ENCODE assay signal across 1 cellular context in genomic region chr2:11932053-11932512, GRCh38.
TF ChIP-seq lines count a peak whose summit lies in the region.

No MANE protein-coding gene starts in this region.

TF ChIP-seq in K562, 482 proteins besides CTCF, POLR2A, EP300 and RAD21 (continued from another document):
- TF ChIP-seq, protein P1, sequence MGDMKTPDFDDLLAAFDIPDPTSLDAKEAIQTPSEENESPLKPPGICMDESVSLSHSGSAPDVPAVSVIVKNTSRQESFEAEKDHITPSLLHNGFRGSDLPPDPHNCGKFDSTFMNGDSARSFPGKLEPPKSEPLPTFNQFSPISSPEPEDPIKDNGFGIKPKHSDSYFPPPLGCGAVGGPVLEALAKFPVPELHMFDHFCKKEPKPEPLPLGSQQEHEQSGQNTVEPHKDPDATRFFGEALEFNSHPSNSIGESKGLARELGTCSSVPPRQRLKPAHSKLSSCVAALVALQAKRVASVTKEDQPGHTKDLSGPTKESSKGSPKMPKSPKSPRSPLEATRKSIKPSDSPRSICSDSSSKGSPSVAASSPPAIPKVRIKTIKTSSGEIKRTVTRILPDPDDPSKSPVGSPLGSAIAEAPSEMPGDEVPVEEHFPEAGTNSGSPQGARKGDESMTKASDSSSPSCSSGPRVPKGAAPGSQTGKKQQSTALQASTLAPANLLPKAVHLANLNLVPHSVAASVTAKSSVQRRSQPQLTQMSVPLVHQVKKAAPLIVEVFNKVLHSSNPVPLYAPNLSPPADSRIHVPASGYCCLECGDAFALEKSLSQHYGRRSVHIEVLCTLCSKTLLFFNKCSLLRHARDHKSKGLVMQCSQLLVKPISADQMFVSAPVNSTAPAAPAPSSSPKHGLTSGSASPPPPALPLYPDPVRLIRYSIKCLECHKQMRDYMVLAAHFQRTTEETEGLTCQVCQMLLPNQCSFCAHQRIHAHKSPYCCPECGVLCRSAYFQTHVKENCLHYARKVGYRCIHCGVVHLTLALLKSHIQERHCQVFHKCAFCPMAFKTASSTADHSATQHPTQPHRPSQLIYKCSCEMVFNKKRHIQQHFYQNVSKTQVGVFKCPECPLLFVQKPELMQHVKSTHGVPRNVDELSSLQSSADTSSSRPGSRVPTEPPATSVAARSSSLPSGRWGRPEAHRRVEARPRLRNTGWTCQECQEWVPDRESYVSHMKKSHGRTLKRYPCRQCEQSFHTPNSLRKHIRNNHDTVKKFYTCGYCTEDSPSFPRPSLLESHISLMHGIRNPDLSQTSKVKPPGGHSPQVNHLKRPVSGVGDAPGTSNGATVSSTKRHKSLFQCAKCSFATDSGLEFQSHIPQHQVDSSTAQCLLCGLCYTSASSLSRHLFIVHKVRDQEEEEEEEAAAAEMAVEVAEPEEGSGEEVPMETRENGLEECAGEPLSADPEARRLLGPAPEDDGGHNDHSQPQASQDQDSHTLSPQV (IDR thresholded peaks at IDR 0.05), result peak; percentile 43; the same call in 1 of the 2 replicates
- TF ChIP-seq HDAC3 (IDR thresholded peaks at IDR 0.05; ENCODE audit: borderline replicate concordance, partially characterized antibody) (peak; percentile 44), RBM25 (IDR thresholded peaks at IDR 0.05; ENCODE audit: low read depth, low read length, severe bottlenecking) (no peak), ZNF311 (CRISPR knock-in tag; IDR thresholded peaks at IDR 0.05) (0 out of 2 replicates have a peak, but pooled peaks have one; percentile 35), ZEB2 (IDR thresholded peaks at IDR 0.05) (peak; percentile 67; the same call in 1 of the 2 replicates), SMARCE1 (IDR thresholded peaks at IDR 0.05) (peak; percentile 39; the same call in 1 of the 2 replicates), SMAD4 (CRISPR knock-in tag; conservative IDR thresholded peaks at IDR 0.05) (peak; percentile 68; the same call in 1 of the 2 replicates), MIER1 (IDR thresholded peaks at IDR 0.05; ENCODE audit: low read depth) (no peak), ELF4 (CRISPR knock-in tag; IDR thresholded peaks at IDR 0.05) (0 out of 2 replicates have a peak, but pooled peaks have one; percentile 62), VEZF1 (CRISPR knock-in tag; IDR thresholded peaks at IDR 0.05) (no peak; the same call in 1 of the 2 replicates), MAZ (CRISPR knock-in tag; conservative IDR thresholded peaks at IDR 0.05 in 1 of 2, IDR thresholded peaks at IDR 0.05 in 1 of 2) (0 out of 4 replicates have a peak, but pooled peaks of 1 of the 2 experiments have one; percentile 38), ILF3 (IDR thresholded peaks at IDR 0.05; ENCODE audit: borderline replicate concordance) (no peak), ZFPM2 (CRISPR knock-in tag; IDR thresholded peaks at IDR 0.05) (no peak), CBFA2T2 (conservative IDR thresholded peaks at IDR 0.05) (no peak), KDM5B (IDR thresholded peaks at IDR 0.05; ENCODE audit: insufficient replicate concordance, low read depth, low read length) (no peak), LEF1 (IDR thresholded peaks at IDR 0.05) (peak; percentile 55; the same call in 1 of the 2 replicates), TBL1XR1 (IDR thresholded peaks at IDR 0.05; ENCODE audit: low read length in 2 of 2) (0 out of 4 replicates have a peak, but pooled peaks of 1 of the 2 experiments have one; percentile 32), ZNF668 (CRISPR knock-in tag; IDR thresholded peaks at IDR 0.05) (no peak), BCL6 (CRISPR knock-in tag; IDR thresholded peaks at IDR 0.05) (no peak), ID3 (CRISPR knock-in tag; IDR thresholded peaks at IDR 0.05) (no peak), ID3 (tag; IDR thresholded peaks at IDR 0.05) (0 out of 2 replicates have a peak, but pooled peaks have one; percentile 55), SRF (CRISPR knock-in tag; IDR thresholded peaks at IDR 0.05) (0 out of 4 replicates have a peak, but pooled peaks of 1 of the 2 experiments have one; percentile 25), CREM (IDR thresholded peaks at IDR 0.05; ENCODE audit: low read depth) (peak; percentile 79), SMAD2 (IDR thresholded peaks at IDR 0.05; ENCODE audit: low read depth, low read length) (no peak), ZNF766 (CRISPR knock-in tag; conservative IDR thresholded peaks at IDR 0.05) (0 out of 2 replicates have a peak, but pooled peaks have one; percentile 49), FOXA3 (CRISPR knock-in tag; conservative IDR thresholded peaks at IDR 0.05 in 1 of 2, IDR thresholded peaks at IDR 0.05 in 1 of 2) (no peak)
- TF ChIP-seq, protein P2, sequence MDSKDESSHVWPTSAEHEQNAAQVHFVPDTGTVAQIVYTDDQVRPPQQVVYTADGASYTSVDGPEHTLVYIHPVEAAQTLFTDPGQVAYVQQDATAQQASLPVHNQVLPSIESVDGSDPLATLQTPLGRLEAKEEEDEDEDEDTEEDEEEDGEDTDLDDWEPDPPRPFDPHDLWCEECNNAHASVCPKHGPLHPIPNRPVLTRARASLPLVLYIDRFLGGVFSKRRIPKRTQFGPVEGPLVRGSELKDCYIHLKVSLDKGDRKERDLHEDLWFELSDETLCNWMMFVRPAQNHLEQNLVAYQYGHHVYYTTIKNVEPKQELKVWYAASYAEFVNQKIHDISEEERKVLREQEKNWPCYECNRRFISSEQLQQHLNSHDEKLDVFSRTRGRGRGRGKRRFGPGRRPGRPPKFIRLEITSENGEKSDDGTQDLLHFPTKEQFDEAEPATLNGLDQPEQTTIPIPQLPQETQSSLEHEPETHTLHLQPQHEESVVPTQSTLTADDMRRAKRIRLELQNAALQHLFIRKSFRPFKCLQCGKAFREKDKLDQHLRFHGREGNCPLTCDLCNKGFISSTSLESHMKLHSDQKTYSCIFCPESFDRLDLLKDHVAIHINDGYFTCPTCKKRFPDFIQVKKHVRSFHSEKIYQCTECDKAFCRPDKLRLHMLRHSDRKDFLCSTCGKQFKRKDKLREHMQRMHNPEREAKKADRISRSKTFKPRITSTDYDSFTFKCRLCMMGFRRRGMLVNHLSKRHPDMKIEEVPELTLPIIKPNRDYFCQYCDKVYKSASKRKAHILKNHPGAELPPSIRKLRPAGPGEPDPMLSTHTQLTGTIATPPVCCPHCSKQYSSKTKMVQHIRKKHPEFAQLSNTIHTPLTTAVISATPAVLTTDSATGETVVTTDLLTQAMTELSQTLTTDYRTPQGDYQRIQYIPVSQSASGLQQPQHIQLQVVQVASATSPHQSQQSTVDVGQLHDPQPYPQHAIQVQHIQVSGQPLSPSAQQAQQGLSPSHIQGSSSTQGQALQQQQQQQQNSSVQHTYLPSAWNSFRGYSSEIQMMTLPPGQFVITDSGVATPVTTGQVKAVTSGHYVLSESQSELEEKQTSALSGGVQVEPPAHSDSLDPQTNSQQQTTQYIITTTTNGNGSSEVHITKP (IDR thresholded peaks at IDR 0.05; ENCODE audit: partially characterized antibody), result peak; percentile 8
- TF ChIP-seq, protein P3, sequence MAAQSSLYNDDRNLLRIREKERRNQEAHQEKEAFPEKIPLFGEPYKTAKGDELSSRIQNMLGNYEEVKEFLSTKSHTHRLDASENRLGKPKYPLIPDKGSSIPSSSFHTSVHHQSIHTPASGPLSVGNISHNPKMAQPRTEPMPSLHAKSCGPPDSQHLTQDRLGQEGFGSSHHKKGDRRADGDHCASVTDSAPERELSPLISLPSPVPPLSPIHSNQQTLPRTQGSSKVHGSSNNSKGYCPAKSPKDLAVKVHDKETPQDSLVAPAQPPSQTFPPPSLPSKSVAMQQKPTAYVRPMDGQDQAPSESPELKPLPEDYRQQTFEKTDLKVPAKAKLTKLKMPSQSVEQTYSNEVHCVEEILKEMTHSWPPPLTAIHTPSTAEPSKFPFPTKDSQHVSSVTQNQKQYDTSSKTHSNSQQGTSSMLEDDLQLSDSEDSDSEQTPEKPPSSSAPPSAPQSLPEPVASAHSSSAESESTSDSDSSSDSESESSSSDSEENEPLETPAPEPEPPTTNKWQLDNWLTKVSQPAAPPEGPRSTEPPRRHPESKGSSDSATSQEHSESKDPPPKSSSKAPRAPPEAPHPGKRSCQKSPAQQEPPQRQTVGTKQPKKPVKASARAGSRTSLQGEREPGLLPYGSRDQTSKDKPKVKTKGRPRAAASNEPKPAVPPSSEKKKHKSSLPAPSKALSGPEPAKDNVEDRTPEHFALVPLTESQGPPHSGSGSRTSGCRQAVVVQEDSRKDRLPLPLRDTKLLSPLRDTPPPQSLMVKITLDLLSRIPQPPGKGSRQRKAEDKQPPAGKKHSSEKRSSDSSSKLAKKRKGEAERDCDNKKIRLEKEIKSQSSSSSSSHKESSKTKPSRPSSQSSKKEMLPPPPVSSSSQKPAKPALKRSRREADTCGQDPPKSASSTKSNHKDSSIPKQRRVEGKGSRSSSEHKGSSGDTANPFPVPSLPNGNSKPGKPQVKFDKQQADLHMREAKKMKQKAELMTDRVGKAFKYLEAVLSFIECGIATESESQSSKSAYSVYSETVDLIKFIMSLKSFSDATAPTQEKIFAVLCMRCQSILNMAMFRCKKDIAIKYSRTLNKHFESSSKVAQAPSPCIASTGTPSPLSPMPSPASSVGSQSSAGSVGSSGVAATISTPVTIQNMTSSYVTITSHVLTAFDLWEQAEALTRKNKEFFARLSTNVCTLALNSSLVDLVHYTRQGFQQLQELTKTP (IDR thresholded peaks at IDR 0.05; ENCODE audit: low read depth in 1 of 2, partially characterized antibody in 2 of 2), result peak in 1 of 2 experiments; percentile 70
- TF ChIP-seq, protein P4, sequence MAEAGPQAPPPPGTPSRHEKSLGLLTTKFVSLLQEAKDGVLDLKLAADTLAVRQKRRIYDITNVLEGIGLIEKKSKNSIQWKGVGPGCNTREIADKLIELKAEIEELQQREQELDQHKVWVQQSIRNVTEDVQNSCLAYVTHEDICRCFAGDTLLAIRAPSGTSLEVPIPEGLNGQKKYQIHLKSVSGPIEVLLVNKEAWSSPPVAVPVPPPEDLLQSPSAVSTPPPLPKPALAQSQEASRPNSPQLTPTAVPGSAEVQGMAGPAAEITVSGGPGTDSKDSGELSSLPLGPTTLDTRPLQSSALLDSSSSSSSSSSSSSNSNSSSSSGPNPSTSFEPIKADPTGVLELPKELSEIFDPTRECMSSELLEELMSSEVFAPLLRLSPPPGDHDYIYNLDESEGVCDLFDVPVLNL (CRISPR knock-in tag; IDR thresholded peaks at IDR 0.05; ENCODE audit: low read depth), result 0 out of 2 replicates have a peak, but pooled peaks have one; percentile 40
- TF ChIP-seq, protein P5, sequence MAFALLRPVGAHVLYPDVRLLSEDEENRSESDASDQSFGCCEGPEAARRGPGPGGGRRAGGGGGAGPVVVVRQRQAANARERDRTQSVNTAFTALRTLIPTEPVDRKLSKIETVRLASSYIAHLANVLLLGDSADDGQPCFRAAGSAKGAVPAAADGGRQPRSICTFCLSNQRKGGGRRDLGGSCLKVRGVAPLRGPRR (CRISPR knock-in tag; IDR thresholded peaks at IDR 0.05), result no peak
- TF ChIP-seq, protein P6, sequence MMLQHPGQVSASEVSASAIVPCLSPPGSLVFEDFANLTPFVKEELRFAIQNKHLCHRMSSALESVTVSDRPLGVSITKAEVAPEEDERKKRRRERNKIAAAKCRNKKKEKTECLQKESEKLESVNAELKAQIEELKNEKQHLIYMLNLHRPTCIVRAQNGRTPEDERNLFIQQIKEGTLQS (IDR thresholded peaks at IDR 0.05), result peak; percentile 84
- TF ChIP-seq, protein P6 (CRISPR knock-in tag; conservative IDR thresholded peaks at IDR 0.05), result peak; percentile 70
- TF ChIP-seq, protein P7, sequence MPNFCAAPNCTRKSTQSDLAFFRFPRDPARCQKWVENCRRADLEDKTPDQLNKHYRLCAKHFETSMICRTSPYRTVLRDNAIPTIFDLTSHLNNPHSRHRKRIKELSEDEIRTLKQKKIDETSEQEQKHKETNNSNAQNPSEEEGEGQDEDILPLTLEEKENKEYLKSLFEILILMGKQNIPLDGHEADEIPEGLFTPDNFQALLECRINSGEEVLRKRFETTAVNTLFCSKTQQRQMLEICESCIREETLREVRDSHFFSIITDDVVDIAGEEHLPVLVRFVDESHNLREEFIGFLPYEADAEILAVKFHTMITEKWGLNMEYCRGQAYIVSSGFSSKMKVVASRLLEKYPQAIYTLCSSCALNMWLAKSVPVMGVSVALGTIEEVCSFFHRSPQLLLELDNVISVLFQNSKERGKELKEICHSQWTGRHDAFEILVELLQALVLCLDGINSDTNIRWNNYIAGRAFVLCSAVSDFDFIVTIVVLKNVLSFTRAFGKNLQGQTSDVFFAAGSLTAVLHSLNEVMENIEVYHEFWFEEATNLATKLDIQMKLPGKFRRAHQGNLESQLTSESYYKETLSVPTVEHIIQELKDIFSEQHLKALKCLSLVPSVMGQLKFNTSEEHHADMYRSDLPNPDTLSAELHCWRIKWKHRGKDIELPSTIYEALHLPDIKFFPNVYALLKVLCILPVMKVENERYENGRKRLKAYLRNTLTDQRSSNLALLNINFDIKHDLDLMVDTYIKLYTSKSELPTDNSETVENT (CRISPR knock-in tag; IDR thresholded peaks at IDR 0.05), result no peak
